8 cellular contexts compared by ENCODE assay signal in the genomic region with DNA sequence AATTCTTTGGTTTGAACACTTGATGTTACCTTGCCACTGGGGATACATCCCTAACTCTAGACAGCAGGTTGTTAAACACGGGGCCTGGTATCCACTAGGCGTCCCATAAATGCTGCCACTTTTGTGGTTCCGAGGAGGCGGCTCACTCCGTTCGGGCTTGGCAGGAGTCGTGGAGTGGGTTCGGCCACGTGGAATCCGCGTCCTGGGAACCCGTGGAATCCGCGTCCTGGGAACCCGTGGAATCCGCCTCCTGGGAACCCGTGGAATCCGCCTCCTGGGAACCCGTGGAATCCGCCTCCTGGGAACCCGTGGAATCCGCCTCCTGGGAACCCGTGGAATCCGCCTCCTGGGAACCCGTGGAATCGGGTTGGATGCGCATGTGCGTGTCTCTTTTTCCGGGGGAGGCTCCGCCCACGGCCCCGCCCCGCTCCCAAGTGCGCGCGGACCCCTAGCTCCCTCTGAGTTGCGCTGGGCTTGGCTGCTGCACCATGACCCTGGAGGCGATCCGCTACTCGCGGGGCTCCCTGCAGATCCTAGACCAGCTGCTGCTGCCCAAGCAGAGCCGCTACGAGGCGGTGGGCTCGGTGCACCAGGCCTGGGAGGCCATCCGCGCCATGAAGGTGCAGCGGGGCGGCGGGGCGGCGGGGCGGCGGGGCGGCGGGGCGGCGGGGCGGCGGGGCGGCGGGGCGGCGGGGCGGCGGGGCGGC. TPM values are rescaled to one million over a fixed set of nuclear protein-coding genes. Genes with fewer than 3 reads are reported as not detected.
DNase-seq lines count a peak whose midpoint lies in the region; ATAC-seq and TF ChIP-seq lines count a peak whose summit lies in the region.

A gene (plus strand): TSS at position 422 of the 707 bp plus-strand sequence. CDS start 67 bp downstream, at position 489.

- TF ChIP-seq POLR2A in gastroesophageal sphincter (IDR thresholded peaks at IDR 0.05) = peak; percentile 41
- TF ChIP-seq POLR2A in testis (IDR thresholded peaks at IDR 0.05) = no peak

- peak within 1 kb of the TSS; percentile 97 for H3K9ac ChIP-seq in neuronal stem cell (ENCODE audit: low read depth, low read length, poor library complexity)

- H3K4me2 ChIP-seq in neuronal stem cell (ENCODE audit: insufficient read depth, low read length, poor library complexity, severe bottlenecking) = peak within 1 kb of the TSS; percentile 83

- peaks cover 9% of the 10 kb centered on the region for H3K4me1 Mint-ChIP-seq in activated naive CD4-positive, alpha-beta T cell treated with anti-CD3 and anti-CD28 coated beads for 36 hours (ENCODE audit: low read depth)

- no peak within 1 kb of the TSS for H2AFZ ChIP-seq in neuronal stem cell (ENCODE audit: low read length)

- H2BK15ac ChIP-seq in neuronal stem cell (ENCODE audit: low read length) = peak within 1 kb of the TSS; percentile 64

- H3K18ac ChIP-seq in neuronal stem cell (ENCODE audit: low read length) = peak within 1 kb of the TSS; percentile 95

- H2BK12ac ChIP-seq in neuronal stem cell (ENCODE audit: low read length) = no peak within 1 kb of the TSS

- H2BK120ac ChIP-seq in neuronal stem cell (ENCODE audit: low read depth, low read length) = no peak within 1 kb of the TSS

- intact Hi-C loops in activated naive CD4-positive, alpha-beta T cell treated with anti-CD3 and anti-CD28 coated beads for 36 hours (cut with micrococcal nuclease) = no loop called here
- intact Hi-C loops in testis (cut with DNase I; ENCODE audit: low total_unique reads) = no loop called here

- H3K27me3 Mint-ChIP-seq in activated naive CD4-positive, alpha-beta T cell treated with anti-CD3 and anti-CD28 coated beads for 36 hours (ENCODE audit: low read depth) = no peaks in the 10 kb centered on the region

- H3K4me3 Mint-ChIP-seq in activated naive CD4-positive, alpha-beta T cell treated with anti-CD3 and anti-CD28 coated beads for 36 hours = peak within 1 kb of the TSS; percentile 79

- no peak within 1 kb of the TSS for H3K4ac ChIP-seq in neuronal stem cell (ENCODE audit: low read length)

- peaks cover 13% of the 10 kb centered on the region for H3K36me3 Mint-ChIP-seq in activated naive CD4-positive, alpha-beta T cell treated with anti-CD3 and anti-CD28 coated beads for 36 hours (ENCODE audit: low read depth)

- H4K91ac ChIP-seq in neuronal stem cell (ENCODE audit: low read depth, low read length, poor library complexity) = no peak within 1 kb of the TSS

- H3K27ac Mint-ChIP-seq in activated naive CD4-positive, alpha-beta T cell treated with anti-CD3 and anti-CD28 coated beads for 36 hours = no peak within 1 kb of the TSS

- H3K4me1 ChIP-seq in SJCRH30 (no peaks in the 10 kb centered on the region), gastroesophageal sphincter (peaks cover 0 to 27% (median 0%) of the 10 kb centered on the region in 3 donors), neuronal stem cell (ENCODE audit: control insufficient read depth in 2 of 2, insufficient read depth in 1 of 2, low read depth in 1 of 2, low read length in 2 of 2) (peaks cover 0 to 5% of the 10 kb centered on the region in 2 donors), testis (no peaks in the 10 kb centered on the region)

- H4K8ac ChIP-seq in neuronal stem cell (ENCODE audit: low read depth, low read length) = no peak within 1 kb of the TSS

- no peak for TF ChIP-seq EP300 in gastroesophageal sphincter (IDR thresholded peaks at IDR 0.05)

- peaks cover 3% of the 10 kb centered on the region for H3K79me1 ChIP-seq in neuronal stem cell (ENCODE audit: low read depth, low read length)

- H3K36me3 ChIP-seq in SJCRH30 (peaks cover 32% of the 10 kb centered on the region), gastroesophageal sphincter (peaks cover 0 to 63% of the 10 kb centered on the region in 2 donors), neuronal stem cell (replicated peaks in 1 of 2; ENCODE audit: control insufficient read depth in 2 of 2, insufficient read depth in 2 of 2, low read length in 2 of 2) (peaks cover 25 to 47% of the 10 kb centered on the region in 2 donors), testis (ENCODE audit: low read depth, missing control alignments) (no peaks in the 10 kb centered on the region)

- WGBS in gastroesophageal sphincter (ENCODE audit: low coverage in 1 of 2), 2 donors = 29% methylated on average over 6 of the region's 67 CpGs; no CpG with 5 or more reads in 1 of the 2 donors
- WGBS in neuronal stem cell (ENCODE audit: extremely low coverage in 2 of 2, insufficient read length in 2 of 2, insufficient replicate concordance in 1 of 2), 2 donors = no CpG with 5 or more reads among the region's 67 CpGs
- WGBS in testis, 2 donors = 13 to 50% methylated on average over 2 to 34 of the region's 67 CpGs

- H3K9me3 ChIP-seq in SJCRH30 (replicated peaks) (no peaks in the 10 kb centered on the region), gastroesophageal sphincter (no peaks in the 10 kb centered on the region), neuronal stem cell (replicated peaks in 1 of 2; ENCODE audit: control insufficient read depth in 2 of 2, insufficient read depth in 1 of 2, low read depth in 1 of 2, low read length in 2 of 2) (peaks cover 0 to 9% of the 10 kb centered on the region in 2 donors), testis (no peaks in the 10 kb centered on the region)

- DNase-seq in KG1 (lab: John Stamatoyannopoulos, UW) = peak; percentile 27
- DNase-seq in SJCRH30 = peak; percentile 90 to 92
- DNase-seq in activated naive CD4-positive, alpha-beta T cell treated with anti-CD3 and anti-CD28 coated beads for 36 hours = peak; percentile 42
- DNase-seq in neuronal stem cell (ENCODE audit: low spot score) = peak; percentile 50
- peak; percentile 86 for DNase-seq in testis

- H3K4me3 ChIP-seq in SJCRH30 (peak within 1 kb of the TSS; percentile 71), gastroesophageal sphincter (peak within 1 kb of the TSS; percentile 62 to 75), neuronal stem cell (ENCODE audit: low read length in 2 of 2) (peak within 1 kb of the TSS; percentile 30 to 86), testis (peak within 1 kb of the TSS; percentile 64 to 79)

- ATAC-seq in GM18502 (IDR thresholded peaks at IDR 0.05; ENCODE audit: poor library complexity, unreplicated experiment) (peak; percentile 68), gastroesophageal sphincter (peak; percentile 90), GM18498 (IDR thresholded peaks at IDR 0.05; ENCODE audit: unreplicated experiment) (no peak)

- CTCF ChIA-PET in activated naive CD4-positive, alpha-beta T cell treated with anti-CD3 and anti-CD28 coated beads for 36 hours (lab: Charles Lee) = interaction anchor here (0.8 kb wide), 2 partner anchors 75 to 98 kb away, joined by 3 read pairs; no protein-coding TSS in a partner anchor

- peak within 1 kb of the TSS; percentile 82 for H2BK5ac ChIP-seq in neuronal stem cell (ENCODE audit: low read length)

- peak within 1 kb of the TSS; percentile 58 for H3K23ac ChIP-seq in neuronal stem cell (ENCODE audit: low read depth, low read length, poor library complexity)

- H3K27me3 ChIP-seq in SJCRH30 (no peaks in the 10 kb centered on the region), gastroesophageal sphincter (no peaks in the 10 kb centered on the region), neuronal stem cell (ENCODE audit: control insufficient read depth in 3 of 3, insufficient read depth in 3 of 3, low read depth in 1 of 3, low read length in 3 of 3) (peaks cover 0 to 6% (median 0%) of the 10 kb centered on the region in 3 experiments), testis (no peaks in the 10 kb centered on the region)

- no peak within 1 kb of the TSS for H3K27ac ChIP-seq in SJCRH30
- H3K27ac ChIP-seq in gastroesophageal sphincter = peak within 1 kb of the TSS; percentile 23 to 87 (median 84)
- H3K27ac ChIP-seq in neuronal stem cell (replicated peaks; ENCODE audit: low read length) = peak within 1 kb of the TSS; percentile 23
- peak within 1 kb of the TSS; percentile 14 to 29 for H3K27ac ChIP-seq in testis

- no peak for TF ChIP-seq CTCF in gastroesophageal sphincter (IDR thresholded peaks at IDR 0.05)
- TF ChIP-seq CTCF in testis (IDR thresholded peaks at IDR 0.05) = no peak

- no peaks in the 10 kb centered on the region for H3K9me3 Mint-ChIP-seq in activated naive CD4-positive, alpha-beta T cell treated with anti-CD3 and anti-CD28 coated beads for 36 hours

- H2AK5ac ChIP-seq in neuronal stem cell (ENCODE audit: low read depth, low read length) = peak within 1 kb of the TSS; percentile 56

- H3K14ac ChIP-seq in neuronal stem cell (ENCODE audit: low read length) = no peak within 1 kb of the TSS

RNA-seq across cellular contexts. Expression of the gene that starts here (rescaled TPM):
- 35.4 and 37.2 TPM in 2 replicates for total RNA-seq in SJCRH30 (2014; rRNA removed; shearing (Covaris generic))
- 10 to 100 TPM; 14.0 to 14.8 TPM for total RNA-seq in activated naive CD4-positive, alpha-beta T cell treated with anti-CD3 and anti-CD28 coated beads for 36 hours
- total RNA-seq in gastroesophageal sphincter (10 to 100 TPM; 31.2 to 51.8 (median 42.2) TPM), testis (10 to 100 TPM; 26.5 to 33.0 TPM)
- 16.3 TPM for polyA plus RNA-seq in neuronal stem cell (2013, experiment 1 of 2)
- polyA plus RNA-seq in neuronal stem cell (2013, experiment 2 of 2) = 17.0 TPM
- 6.7 TPM for polyA plus RNA-seq in testis (ENCODE audit: insufficient read depth, low read depth, low replicate concordance)

Comparison
In these comparisons a context has a peak if more than half of its experiments do, and no peak if none do; other contexts are left out.
1. DNase-seq: peak in every context shown above with its lines; median percentile 91 in SJCRH30; 86 in testis; 50 in neuronal stem cell; 42 in activated naive CD4-positive, alpha-beta T cell treated with anti-CD3 and anti-CD28 coated beads for 36 hours; 27 in KG1.